10 cellular contexts compared by ENCODE assay signal in the genomic region with DNA sequence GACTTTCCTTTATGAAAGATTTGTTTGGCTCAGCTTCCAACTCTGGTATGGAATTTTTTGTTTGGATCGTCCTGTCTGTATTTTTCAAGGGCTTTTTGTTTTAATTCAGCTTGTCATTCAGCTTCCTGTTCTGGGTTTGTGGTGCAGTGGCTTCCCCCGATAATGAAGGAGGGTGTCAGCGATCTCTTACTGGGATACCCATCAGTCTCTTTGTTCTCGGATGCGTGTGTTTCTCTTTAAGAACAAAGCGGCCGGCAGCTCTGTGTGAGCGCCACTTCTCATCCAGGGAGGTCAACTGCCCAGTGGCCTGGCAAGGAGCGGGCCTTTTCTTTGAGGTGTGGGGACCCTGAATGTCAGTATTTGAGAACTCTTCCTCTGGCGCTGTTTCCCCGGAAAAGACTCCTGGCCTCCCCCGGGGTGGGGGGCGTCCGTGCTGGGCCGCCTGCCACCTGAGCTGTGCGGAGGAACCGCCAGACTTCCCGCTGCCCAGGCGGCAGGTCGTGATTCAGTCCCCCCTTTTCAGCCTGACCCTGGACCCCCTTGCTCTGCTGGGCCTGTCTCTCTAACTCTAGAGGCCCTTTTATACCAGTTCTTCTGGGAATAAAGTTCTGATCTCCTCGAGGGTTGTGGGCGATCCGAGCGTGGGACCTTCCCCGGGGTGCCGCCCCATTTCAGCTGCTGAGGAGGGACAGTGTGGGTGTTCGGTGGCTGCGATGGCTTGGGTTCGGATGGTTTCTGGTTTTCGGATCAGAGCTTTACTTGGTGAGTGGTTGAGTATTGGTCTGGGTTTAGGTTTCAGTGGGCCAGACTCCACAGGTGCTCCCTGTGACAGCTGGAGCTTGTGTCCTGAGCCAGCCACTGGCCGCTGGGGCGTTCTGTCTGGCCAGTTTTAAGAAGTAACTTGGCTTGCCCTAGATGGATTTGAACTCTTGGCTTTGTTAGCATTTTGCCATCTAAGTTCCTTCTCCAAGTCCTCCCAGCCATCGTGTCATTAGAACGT. TPM values are rescaled to one million over a fixed set of nuclear protein-coding genes. Genes with fewer than 3 reads are reported as not detected.
A peak's percentile ranks its signal among the peaks of the same experiment; 100 is the strongest.
DNase-seq lines count a peak whose midpoint lies in the region; ATAC-seq and TF ChIP-seq lines count a peak whose summit lies in the region.
"Had no signal": no experiment of that assay in that cellular context is flagged by ENCODE, and none has a peak within 500 bp of the region (broad histone marks: within the 10 kb centered on the region; RNA-seq: fewer than 3 reads in every experiment).

No MANE protein-coding gene starts in this region.

- peaks cover 93% of the 10 kb centered on the region for H3K36me3 ChIP-seq in DOHH2 (ENCODE audit: control insufficient read depth, low read length)

- H3K4me1 ChIP-seq in DOHH2 (ENCODE audit: control insufficient read depth, low read length), result peaks cover 40% of the 10 kb centered on the region

- TF ChIP-seq CTCF in DOHH2 (IDR thresholded peaks at IDR 0.05; ENCODE audit: low read depth, low read length, poor library complexity, severe bottlenecking), result no peak

- peaks cover 93% of the 10 kb centered on the region for H3K79me2 ChIP-seq in DOHH2 (ENCODE audit: control insufficient read depth, low read length)

- peak overlapping the region; percentile 97 for H3K4me3 ChIP-seq in DOHH2 (ENCODE audit: low read length)

- no peaks in the 10 kb centered on the region for H3K9me2 ChIP-seq in DOHH2 (replicated peaks; ENCODE audit: control insufficient read depth, low read length)

- H3K27me3 ChIP-seq in DOHH2 (ENCODE audit: control insufficient read depth, low read length), result no peaks in the 10 kb centered on the region

- H3K9me3 ChIP-seq in DOHH2 (ENCODE audit: control insufficient read depth, insufficient read depth, low read length), result no peaks in the 10 kb centered on the region

- H4K20me1 ChIP-seq in DOHH2 (ENCODE audit: control insufficient read depth, insufficient read depth, low read depth, low read length), result peaks cover 44% of the 10 kb centered on the region

- DNase-seq in OCI-M1 (lab: John Stamatoyannopoulos, UW) (peak; percentile 70), myocyte (ENCODE audit: low read depth) (peak; percentile 91), NOMO-1 treated with DMSO at 0.1 percent for 48 hours (lab: John Stamatoyannopoulos, UW; ENCODE audit: unreplicated experiment) (no peak), NOMO-1 treated with dmso at 0.1 percent for 144 hours (lab: John Stamatoyannopoulos, UW; ENCODE audit: unreplicated experiment) (no peak)
- DNase-seq in activated CD8-positive, alpha-beta memory T cell treated with anti-CD3 and anti-CD28 coated beads, Interleukin-2, amount 50 U/mL, for 48 hours, result no peak

- no peak for ATAC-seq in HG03025 (IDR thresholded peaks at IDR 0.05; ENCODE audit: low FRiP score, unreplicated experiment)

- peak overlapping the region; percentile 88 for H3K4me2 ChIP-seq in DOHH2 (ENCODE audit: low read length)

- H3F3A ChIP-seq in DOHH2 (ENCODE audit: control insufficient read depth, insufficient read depth), result no peaks in the 10 kb centered on the region

- H3K27ac ChIP-seq in DOHH2 (ENCODE audit: low read depth, low read length), result peak overlapping the region; percentile 8
- peak overlapping the region; percentile 72 for H3K27ac ChIP-seq in cingulate gyrus (ENCODE audit: low read depth, low read length)

RNA-seq across cellular contexts. Expression of a gene that starts 3.4 kb away (rescaled TPM):
- 21.6 and 23.1 TPM in 2 replicates for total RNA-seq in myocyte
- polyA plus RNA-seq in myocyte (2012), result 46.6 TPM

RNA-seq across cellular contexts. Expression of a gene that starts 3.9 kb away (rescaled TPM):
- 77.5 and 86.7 TPM in 2 replicates for total RNA-seq in myocyte
- 42.0 TPM for polyA plus RNA-seq in myocyte (2012)

RNA-seq across cellular contexts. Expression of a gene that starts 9.1 kb away (rescaled TPM):
- total RNA-seq in myocyte, result 5.1 and 7.3 TPM in 2 replicates
- polyA plus RNA-seq in myocyte (2012), result 6.6 TPM

RNA-seq across cellular contexts. Expression of a gene that starts 16.1 kb away (rescaled TPM):
- 303 and 333 TPM in 2 replicates for total RNA-seq in myocyte
- 42.4 TPM for polyA plus RNA-seq in myocyte (2012)
- total RNA-seq: subcutaneous adipose tissue; T-helper 1 cell treated with Interleukin-12 subunit alpha and Interleukin-12 subunit beta and Interleukin-4 antibody, amounts not matched to agents 30 ng/mL and 1 ng/mL, for 36 hours had no signal

RNA-seq across cellular contexts. Expression of a gene that starts 41.9 kb away (rescaled TPM):
- 0.16 and 0.36 TPM in 2 replicates for total RNA-seq in myocyte
- 0.21 TPM for polyA plus RNA-seq in myocyte (2012)

Comparison
In these comparisons a context has a peak if more than half of its experiments do, and no peak if none do; other contexts are left out.
1. DNase-seq: peak in OCI-M1 (single experiment) and myocyte (single experiment); none in NOMO-1 treated with DMSO at 0.1 percent for 48 hours (single experiment), NOMO-1 treated with dmso at 0.1 percent for 144 hours (single experiment) and activated CD8-positive, alpha-beta memory T cell treated with anti-CD3 and anti-CD28 coated beads, Interleukin-2, amount 50 U/mL, for 48 hours (single experiment).